ENCODE assay signal across 1 cellular context in genomic region chr3:58369038-58369437, GRCh38.
TF ChIP-seq lines count a peak whose summit lies in the region.

No MANE protein-coding gene starts in this region.

TF ChIP-seq in HepG2, 621 proteins besides CTCF, POLR2A, EP300 and RAD21 (continued from another document):
- TF ChIP-seq, protein P1, sequence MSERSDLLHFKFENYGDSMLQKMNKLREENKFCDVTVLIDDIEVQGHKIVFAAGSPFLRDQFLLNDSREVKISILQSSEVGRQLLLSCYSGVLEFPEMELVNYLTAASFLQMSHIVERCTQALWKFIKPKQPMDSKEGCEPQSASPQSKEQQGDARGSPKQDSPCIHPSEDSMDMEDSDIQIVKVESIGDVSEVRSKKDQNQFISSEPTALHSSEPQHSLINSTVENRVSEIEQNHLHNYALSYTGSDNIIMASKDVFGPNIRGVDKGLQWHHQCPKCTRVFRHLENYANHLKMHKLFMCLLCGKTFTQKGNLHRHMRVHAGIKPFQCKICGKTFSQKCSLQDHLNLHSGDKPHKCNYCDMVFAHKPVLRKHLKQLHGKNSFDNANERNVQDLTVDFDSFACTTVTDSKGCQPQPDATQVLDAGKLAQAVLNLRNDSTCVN (CRISPR knock-in tag; IDR thresholded peaks at IDR 0.05; ENCODE audit: borderline replicate concordance), result no peak
- TF ChIP-seq, protein P2, sequence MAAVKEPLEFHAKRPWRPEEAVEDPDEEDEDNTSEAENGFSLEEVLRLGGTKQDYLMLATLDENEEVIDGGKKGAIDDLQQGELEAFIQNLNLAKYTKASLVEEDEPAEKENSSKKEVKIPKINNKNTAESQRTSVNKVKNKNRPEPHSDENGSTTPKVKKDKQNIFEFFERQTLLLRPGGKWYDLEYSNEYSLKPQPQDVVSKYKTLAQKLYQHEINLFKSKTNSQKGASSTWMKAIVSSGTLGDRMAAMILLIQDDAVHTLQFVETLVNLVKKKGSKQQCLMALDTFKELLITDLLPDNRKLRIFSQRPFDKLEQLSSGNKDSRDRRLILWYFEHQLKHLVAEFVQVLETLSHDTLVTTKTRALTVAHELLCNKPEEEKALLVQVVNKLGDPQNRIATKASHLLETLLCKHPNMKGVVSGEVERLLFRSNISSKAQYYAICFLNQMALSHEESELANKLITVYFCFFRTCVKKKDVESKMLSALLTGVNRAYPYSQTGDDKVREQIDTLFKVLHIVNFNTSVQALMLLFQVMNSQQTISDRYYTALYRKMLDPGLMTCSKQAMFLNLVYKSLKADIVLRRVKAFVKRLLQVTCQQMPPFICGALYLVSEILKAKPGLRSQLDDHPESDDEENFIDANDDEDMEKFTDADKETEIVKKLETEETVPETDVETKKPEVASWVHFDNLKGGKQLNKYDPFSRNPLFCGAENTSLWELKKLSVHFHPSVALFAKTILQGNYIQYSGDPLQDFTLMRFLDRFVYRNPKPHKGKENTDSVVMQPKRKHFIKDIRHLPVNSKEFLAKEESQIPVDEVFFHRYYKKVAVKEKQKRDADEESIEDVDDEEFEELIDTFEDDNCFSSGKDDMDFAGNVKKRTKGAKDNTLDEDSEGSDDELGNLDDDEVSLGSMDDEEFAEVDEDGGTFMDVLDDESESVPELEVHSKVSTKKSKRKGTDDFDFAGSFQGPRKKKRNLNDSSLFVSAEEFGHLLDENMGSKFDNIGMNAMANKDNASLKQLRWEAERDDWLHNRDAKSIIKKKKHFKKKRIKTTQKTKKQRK (IDR thresholded peaks at IDR 0.05; ENCODE audit: low read length), result no peak
- no peak for TF ChIP-seq ZNF773 (CRISPR knock-in tag; IDR thresholded peaks at IDR 0.05; ENCODE audit: borderline replicate concordance)
- no peak for TF ChIP-seq ZNF775 (CRISPR knock-in tag; IDR thresholded peaks at IDR 0.05; ENCODE audit: borderline replicate concordance)
- TF ChIP-seq RFX1 (IDR thresholded peaks at IDR 0.05), result no peak
- TF ChIP-seq NCOA5 (CRISPR knock-in tag; IDR thresholded peaks at IDR 0.05), result no peak
- no peak for TF ChIP-seq NFIB (CRISPR knock-in tag; IDR thresholded peaks at IDR 0.05; ENCODE audit: borderline replicate concordance)
- TF ChIP-seq XBP1 (CRISPR knock-in tag; IDR thresholded peaks at IDR 0.05), result no peak
- TF ChIP-seq HNRNPK (IDR thresholded peaks at IDR 0.05; ENCODE audit: low read depth, low read length, poor library complexity, severe bottlenecking), result no peak
- no peak for TF ChIP-seq ZSCAN31 (CRISPR knock-in tag; IDR thresholded peaks at IDR 0.05; ENCODE audit: low read depth)
